Comparison of ENCODE assay signal across 9 cellular contexts in the genomic region with DNA sequence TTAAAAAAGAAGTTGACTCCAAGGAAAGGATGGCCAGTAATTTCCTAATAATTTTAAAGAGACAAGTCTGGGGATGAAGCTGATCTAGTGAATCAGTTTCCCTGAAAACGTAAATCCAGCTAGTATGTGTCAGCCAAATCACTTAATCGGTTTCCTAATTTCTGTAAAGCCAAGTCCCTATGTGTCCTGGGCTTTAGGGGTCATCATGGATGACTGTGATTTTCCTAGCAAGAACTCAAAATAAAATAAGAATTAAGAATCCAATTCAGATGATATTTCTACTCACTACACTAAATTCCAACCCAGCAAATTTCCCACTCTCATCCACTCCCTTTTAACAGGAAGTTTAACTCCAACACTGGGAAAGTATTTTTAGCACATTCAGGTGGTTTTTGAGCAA. TPM values are rescaled to one million over a fixed set of nuclear protein-coding genes. Genes with fewer than 3 reads are reported as not detected.
DNase-seq lines count a peak whose midpoint lies in the region; ATAC-seq and TF ChIP-seq lines count a peak whose summit lies in the region.
"Had no signal": no experiment of that assay in that cellular context is flagged by ENCODE, and none has a peak within 500 bp of the region (broad histone marks: within the 10 kb centered on the region; RNA-seq: fewer than 3 reads in every experiment).

No MANE protein-coding gene starts in this region.

- peak overlapping the region; percentile 85 for H3K27ac Mint-ChIP-seq in activated T-helper 17 cell treated with anti-CD3 and anti-CD28 coated beads, Interleukin-2, amount 50 U/mL, for 72 hours

- no peaks in the 10 kb centered on the region for H3K27me3 Mint-ChIP-seq in activated T-helper 17 cell treated with anti-CD3 and anti-CD28 coated beads, Interleukin-2, amount 50 U/mL, for 72 hours

- no peak for ATAC-seq in activated T-helper 17 cell treated with anti-CD3 and anti-CD28 coated beads, Interleukin-2, amount 50 U/mL, for 72 hours (replicated peaks)
- ATAC-seq in gastroesophageal sphincter (no peak), GM19455 (IDR thresholded peaks at IDR 0.05; ENCODE audit: unreplicated experiment) (no peak)

- peak overlapping the region; percentile 14 for H3K4me3 ChIP-seq in HL-60 (replicated peaks; ENCODE audit: insufficient read depth, low read length)
- H3K4me3 ChIP-seq in gastroesophageal sphincter, result no peak overlapping the region
- no peak overlapping the region for H3K4me3 ChIP-seq in skin epidermis

- no peaks in the 10 kb centered on the region for H3K9me3 ChIP-seq in gastroesophageal sphincter

- H3K4me1 Mint-ChIP-seq in activated T-helper 17 cell treated with anti-CD3 and anti-CD28 coated beads, Interleukin-2, amount 50 U/mL, for 72 hours, result peaks cover 38% of the 10 kb centered on the region

- no peak for TF ChIP-seq POLR2A in gastroesophageal sphincter (IDR thresholded peaks at IDR 0.05)

- no peak for DNase-seq in HL-60 (ENCODE audit: low read depth in 1 of 2, low spot score in 1 of 2)
- DNase-seq in NCI-H2081 (lab: John Stamatoyannopoulos, UW), result no peak
- no peak for DNase-seq in stimulated activated naive CD4-positive, alpha-beta T cell (lab: John Stamatoyannopoulos, UW)
- no peak for DNase-seq in AG20443 (ENCODE audit: low spot score)
- DNase-seq: NCI-H2227 treated with DMSO at 0.1 percent for 48 hours had no signal

- H3K9me3 Mint-ChIP-seq in activated T-helper 17 cell treated with anti-CD3 and anti-CD28 coated beads, Interleukin-2, amount 50 U/mL, for 72 hours, result no peaks in the 10 kb centered on the region

- no peaks in the 10 kb centered on the region for H3K36me3 ChIP-seq in gastroesophageal sphincter

- peaks cover 16 to 69% (median 19%) of the 10 kb centered on the region in 3 donors for H3K4me1 ChIP-seq in gastroesophageal sphincter

- 52 to 58% methylated on average over 2 of the region's 2 CpGs for WGBS in gastroesophageal sphincter (ENCODE audit: low coverage in 1 of 2), 2 donors

- no peak for TF ChIP-seq EP300 in gastroesophageal sphincter (IDR thresholded peaks at IDR 0.05)

- peak overlapping the region; percentile 98 for H3K4me3 Mint-ChIP-seq in activated T-helper 17 cell treated with anti-CD3 and anti-CD28 coated beads, Interleukin-2, amount 50 U/mL, for 72 hours

- peaks cover 44% of the 10 kb centered on the region for H3K36me3 Mint-ChIP-seq in activated T-helper 17 cell treated with anti-CD3 and anti-CD28 coated beads, Interleukin-2, amount 50 U/mL, for 72 hours (ENCODE audit: low read depth)

- no peak for TF ChIP-seq CTCF in HL-60 (IDR thresholded peaks at IDR 0.05; ENCODE audit: insufficient read depth, low read length)
- no peak for TF ChIP-seq CTCF in gastroesophageal sphincter (IDR thresholded peaks at IDR 0.05)

- H3K27me3 ChIP-seq in HL-60 (ENCODE audit: insufficient read depth, poor library complexity, severe bottlenecking) (no peaks in the 10 kb centered on the region), gastroesophageal sphincter (no peaks in the 10 kb centered on the region)

- H3K27ac ChIP-seq in HL-60 (replicated peaks) (peak overlapping the region; percentile 76), gastroesophageal sphincter (peak overlapping the region; percentile 50 to 71 (median 64)), skin epidermis (peak overlapping the region in 19 of 21 experiments; percentile 43 to 88 (median 76))

RNA-seq across cellular contexts. Expression of a gene that starts 35.8 kb away (rescaled TPM):
- 10 to 100 TPM; 76.0 to 80.1 TPM for total RNA-seq in activated T-helper 17 cell treated with anti-CD3 and anti-CD28 coated beads, Interleukin-2, amount 50 U/mL, for 72 hours
- total RNA-seq in gastroesophageal sphincter, result 10 to 100 TPM; 58.2 to 86.6 (median 69.3) TPM
